ENCODE assay signal across 8 cellular contexts in genomic region chr22:20019661-20020532, GRCh38. TPM values are rescaled to one million over a fixed set of nuclear protein-coding genes. Genes with fewer than 3 reads are reported as not detected.
DNase-seq lines count a peak whose midpoint lies in the region; ATAC-seq and TF ChIP-seq lines count a peak whose summit lies in the region.

No MANE protein-coding gene starts in this region.

- CTCF ChIA-PET in CD8-positive, alpha-beta T cell (lab: Charles Lee): interaction anchor here (1.0 kb wide), 1 partner anchor 91 kb away, joined by 4 read pairs; no protein-coding TSS in a partner anchor
- CTCF ChIA-PET in RWPE1 (lab: Yijun Ruan, JAX): interaction anchor here (0.6 kb wide), 1 partner anchor 12 kb away, joined by 3 read pairs; no protein-coding TSS in a partner anchor

- peak overlapping the region; percentile 87 for H3K27ac Mint-ChIP-seq in CD8-positive, alpha-beta T cell
- H3K27ac Mint-ChIP-seq in progenitor cell of endocrine pancreas: no peak overlapping the region

- no peak for ATAC-seq in CD8-positive, alpha-beta T cell
- no peak for ATAC-seq in HG03439 (IDR thresholded peaks at IDR 0.05; ENCODE audit: unreplicated experiment)
- ATAC-seq in HG03108 (IDR thresholded peaks at IDR 0.05; ENCODE audit: unreplicated experiment): no peak

- H2AFZ ChIP-seq in fibroblast of lung (ENCODE audit: low read length): no peak overlapping the region

- no peaks in the 10 kb centered on the region for H3K27me3 Mint-ChIP-seq in CD8-positive, alpha-beta T cell (ENCODE audit: low read depth)
- peaks cover 41% of the 10 kb centered on the region for H3K27me3 Mint-ChIP-seq in progenitor cell of endocrine pancreas

- H3K79me2 ChIP-seq in fibroblast of lung (ENCODE audit: control insufficient read depth, insufficient read depth, low read length): peaks cover 18% of the 10 kb centered on the region

- H3K9ac ChIP-seq in fibroblast of lung (ENCODE audit: insufficient read depth, low read length): no peak overlapping the region

- peak overlapping the region; percentile 66 for H3K4me3 ChIP-seq in CD8-positive, alpha-beta T cell (ENCODE audit: low read depth, low read length)
- peak overlapping the region in 2 of 4 experiments; percentile 61 to 63 for H3K4me3 ChIP-seq in fibroblast of lung (replicated peaks in 1 of 4; ENCODE audit: control extremely low read depth in 1 of 4, insufficient read depth in 1 of 4, low read depth in 3 of 4, low read length in 4 of 4)

- peak overlapping the region; percentile 60 for H3K27ac ChIP-seq in CD8-positive, alpha-beta T cell (ENCODE audit: low read depth, low read length)
- H3K27ac ChIP-seq in RWPE1 (peak overlapping the region; percentile 65), fibroblast of lung (ENCODE audit: insufficient read depth, low read length) (no peak overlapping the region)

- peaks cover 30% of the 10 kb centered on the region for H3K4me1 ChIP-seq in CD8-positive, alpha-beta T cell (ENCODE audit: insufficient read depth, low read length)
- peaks cover 2% of the 10 kb centered on the region for H3K4me1 ChIP-seq in fibroblast of lung (ENCODE audit: control insufficient read depth, extremely low read depth, insufficient read depth, low read length)

- peak overlapping the region; percentile 88 for H3K4me3 Mint-ChIP-seq in CD8-positive, alpha-beta T cell
- H3K4me3 Mint-ChIP-seq in progenitor cell of endocrine pancreas (ENCODE audit: low read depth): peak overlapping the region; percentile 69

- H3K4me2 ChIP-seq in fibroblast of lung (ENCODE audit: extremely low read depth, insufficient read depth, low read length): peak overlapping the region; percentile 97

- H3K4me1 Mint-ChIP-seq in CD8-positive, alpha-beta T cell (ENCODE audit: low read depth): peaks cover 47% of the 10 kb centered on the region
- peaks cover 10% of the 10 kb centered on the region for H3K4me1 Mint-ChIP-seq in progenitor cell of endocrine pancreas (ENCODE audit: low read depth)

- no peak for DNase-seq in CD8-positive, alpha-beta T cell
- DNase-seq in RWPE1 (ENCODE audit: low spot score) (no peak), fibroblast of lung (ENCODE audit: low read depth in 2 of 2) (no peak), progenitor cell of endocrine pancreas (ENCODE audit: low spot score, unreplicated experiment) (no peak), epidermal melanocyte (ENCODE audit: insufficient read length, low spot score) (no peak), NCI-H2029 (lab: John Stamatoyannopoulos, UW) (no peak)

- intact Hi-C loops in CD8-positive, alpha-beta T cell (cut with DNase I, micrococcal nuclease): loop anchor here (1.0 to 5.0 kb wide), 6 partner anchors 33 to 982 kb away; partner anchors contain the start of genes DGCR8 (in 2 of the 2), GNB1L (in 1 of the 2), RTL10 (in 1 of the 2) and THAP7 (in 1 of the 2)

- no peak for TF ChIP-seq CTCF in CD8-positive, alpha-beta T cell (IDR thresholded peaks at IDR 0.05)
- TF ChIP-seq CTCF in RWPE1 (conservative IDR thresholded peaks at IDR 0.05; ENCODE audit: low read depth): no peak
- no peak for TF ChIP-seq CTCF in fibroblast of lung (conservative IDR thresholded peaks at IDR 0.05 in 1 of 2, IDR thresholded peaks at IDR 0.05 in 1 of 2; ENCODE audit: low read depth in 1 of 2, low read length in 2 of 2)
- no peak for TF ChIP-seq CTCF in progenitor cell of endocrine pancreas (IDR thresholded peaks at IDR 0.05; ENCODE audit: unreplicated experiment)

- H3K9me3 Mint-ChIP-seq in CD8-positive, alpha-beta T cell: no peaks in the 10 kb centered on the region
- no peaks in the 10 kb centered on the region for H3K9me3 Mint-ChIP-seq in progenitor cell of endocrine pancreas (ENCODE audit: low read depth)

- no peaks in the 10 kb centered on the region for H4K20me1 ChIP-seq in fibroblast of lung (ENCODE audit: control insufficient read depth, extremely low read depth, insufficient read depth, low read length)

- POLR2A ChIA-PET in CD8-positive, alpha-beta T cell (lab: Charles Lee): interaction anchor here (1.0 to 1.8 kb wide), 4 partner anchors 8 to 97 kb away, joined by 3 to 9 read pairs (median 4); partner anchors contain the start of genes COMT, TRMT2A and TXNRD2
- POLR2A ChIA-PET in RWPE1 (lab: Yijun Ruan, JAX; ENCODE audit: low non-redundant PET): interaction anchor here (0.5 kb wide), 1 partner anchor 185 kb away, joined by 3 read pairs; no protein-coding TSS in a partner anchor

- H3K27me3 ChIP-seq in CD8-positive, alpha-beta T cell (ENCODE audit: insufficient read depth, low read length): no peaks in the 10 kb centered on the region
- H3K27me3 ChIP-seq in fibroblast of lung (ENCODE audit: control insufficient read depth, insufficient read depth, low read length): peaks cover 12% of the 10 kb centered on the region

- no peaks in the 10 kb centered on the region for H3K9me3 ChIP-seq in CD8-positive, alpha-beta T cell (ENCODE audit: low read length)
- H3K9me3 ChIP-seq in fibroblast of lung (ENCODE audit: control insufficient read depth, insufficient read depth, low read depth, low read length): no peaks in the 10 kb centered on the region

- no peaks in the 10 kb centered on the region for H3K36me3 ChIP-seq in CD8-positive, alpha-beta T cell (ENCODE audit: insufficient read depth, low read length)
- no peaks in the 10 kb centered on the region for H3K36me3 ChIP-seq in fibroblast of lung (ENCODE audit: control insufficient read depth, insufficient read depth, low read length)

- H3K36me3 Mint-ChIP-seq in CD8-positive, alpha-beta T cell: peaks cover 7% of the 10 kb centered on the region
- no peaks in the 10 kb centered on the region for H3K36me3 Mint-ChIP-seq in progenitor cell of endocrine pancreas (ENCODE audit: insufficient read depth)

RNA-seq across cellular contexts. Expression of gene TANGO2, which starts 1.0 kb away (rescaled TPM):
- 10 to 100 TPM in 1 of 2 experiments, 1 to 10 TPM in 1; 9.2 to 11.4 TPM for total RNA-seq in CD8-positive, alpha-beta T cell
- total RNA-seq in fibroblast of lung: 33.4 and 52.8 TPM in 2 replicates
- polyA plus RNA-seq in fibroblast of lung: 28.3 and 41.3 TPM in 2 replicates
- polyA plus RNA-seq in fibroblast of lung (2012): 21.0 and 22.2 TPM in 2 replicates
- polyA minus RNA-seq in fibroblast of lung (ENCODE audit: low replicate concordance): 49.5 and 66.6 TPM in 2 replicates
- 19.9 and 21.8 TPM in 2 replicates for total RNA-seq in progenitor cell of endocrine pancreas

RNA-seq across cellular contexts. Expression of gene ARVCF, which starts 3.3 kb away (rescaled TPM):
- total RNA-seq in CD8-positive, alpha-beta T cell: 1 to 10 TPM; 1.1 to 2.3 TPM
- total RNA-seq in fibroblast of lung (13.9 and 15.7 TPM in 2 replicates), progenitor cell of endocrine pancreas (95.3 and 101 TPM in 2 replicates)
- polyA plus RNA-seq in fibroblast of lung: 2.0 and 2.6 TPM in 2 replicates
- 3.5 and 7.1 TPM in 2 replicates for polyA plus RNA-seq in fibroblast of lung (2012)
- polyA minus RNA-seq in fibroblast of lung (ENCODE audit: low replicate concordance): 1.1 and 8.5 TPM in 2 replicates
